In genomic region chr21:35138665-35139381, GRCh38 we compare ENCODE assay signal across 8 cellular contexts.
DNase-seq lines count a peak whose midpoint lies in the region; ATAC-seq and TF ChIP-seq lines count a peak whose summit lies in the region.

No MANE protein-coding gene starts in this region.

- ATAC-seq in Panc1 (peak; percentile 76; the same call in 1 of the 2 replicates), GM19023 (IDR thresholded peaks at IDR 0.05; ENCODE audit: unreplicated experiment) (no peak), GM21381 (IDR thresholded peaks at IDR 0.05; ENCODE audit: unreplicated experiment) (no peak)

- peak overlapping the region; percentile 57 for H3K27ac Mint-ChIP-seq in Caco-2 (ENCODE audit: unreplicated experiment)

- DNase-seq in Caco-2 (peak; percentile 12 to 59), Panc1 (ENCODE audit: low read depth, low spot score) (no peak), renal cortical epithelial cell (ENCODE audit: low read depth) (peak; percentile 90), mucosa of gallbladder (ENCODE audit: low spot score) (no peak), cerebellum (ENCODE audit: low spot score) (no peak)
- peak; percentile 76 for DNase-seq in activated naive CD4-positive, alpha-beta T cell treated with anti-CD3 and anti-CD28 coated beads, Interleukin-2, amount 50 U/mL, for 16 hours

- no peaks in the 10 kb centered on the region for H3K36me3 ChIP-seq in Caco-2 (ENCODE audit: control insufficient read depth, insufficient read depth, low read length)
- no peaks in the 10 kb centered on the region for H3K36me3 ChIP-seq in Panc1 (ENCODE audit: control insufficient read depth, insufficient read depth, low read length)

- H3K4me1 ChIP-seq in Caco-2, result peaks cover 36% of the 10 kb centered on the region
- peaks cover 7% of the 10 kb centered on the region; the same call in 1 of the 2 replicates for H3K4me1 ChIP-seq in Panc1 (ENCODE audit: control insufficient read depth, insufficient read depth, low read length)

- POLR2A ChIA-PET in Caco-2 (lab: Charles Lee) (no interaction called here), Panc1 (lab: Charles Lee) (interaction anchor here (0.5 kb wide), 1 partner anchor 60 kb away, joined by 4 read pairs; no protein-coding TSS in a partner anchor)

- intact Hi-C loops in Caco-2 (cut with micrococcal nuclease; ENCODE audit: unreplicated experiment) (loop anchor here (5.0 kb wide), 1 partner anchor 87 kb away; no protein-coding TSS in a partner anchor), Panc1 (cut with micrococcal nuclease; ENCODE audit: unreplicated experiment) (no loop called here)

- no peak overlapping the region for H3K4me3 Mint-ChIP-seq in Caco-2 (ENCODE audit: unreplicated experiment)

- H3K9me3 ChIP-seq in Caco-2 (no peaks in the 10 kb centered on the region), Panc1 (ENCODE audit: control insufficient read depth, insufficient read depth, low read depth, low read length) (no peaks in the 10 kb centered on the region)

- TF ChIP-seq CTCF in Caco-2 (IDR thresholded peaks at IDR 0.05; ENCODE audit: insufficient read depth in 1 of 2, low read depth in 1 of 2, low read length in 1 of 2, severe bottlenecking in 1 of 2, unreplicated experiment in 1 of 2), result no peak
- no peak for TF ChIP-seq CTCF in Panc1 (IDR thresholded peaks at IDR 0.05)

- no peaks in the 10 kb centered on the region for H3K36me3 Mint-ChIP-seq in Caco-2 (ENCODE audit: insufficient read depth, unreplicated experiment)

- no peak overlapping the region for H3K4me3 ChIP-seq in Caco-2 (ENCODE audit: low read depth, low read length)
- no peak overlapping the region for H3K4me3 ChIP-seq in Panc1 (ENCODE audit: low read depth in 2 of 2, low read length in 2 of 2)

- peaks cover 29% of the 10 kb centered on the region for H3K4me1 Mint-ChIP-seq in Caco-2 (ENCODE audit: low read depth, unreplicated experiment)

- H3K27me3 ChIP-seq in Caco-2 (replicated peaks; ENCODE audit: control insufficient read depth, insufficient read depth, low read length) (no peaks in the 10 kb centered on the region), Panc1 (ENCODE audit: control insufficient read depth, insufficient read depth, low read length) (no peaks in the 10 kb centered on the region)

- CTCF ChIA-PET in Caco-2 (lab: Charles Lee) (no interaction called here), Panc1 (lab: Charles Lee) (interaction anchor here (0.6 kb wide), 1 partner anchor 36 kb away, joined by 4 read pairs; no protein-coding TSS in a partner anchor)

- H3K9me3 Mint-ChIP-seq in Caco-2 (ENCODE audit: unreplicated experiment), result peaks cover 9% of the 10 kb centered on the region

- no peaks in the 10 kb centered on the region for H3K27me3 Mint-ChIP-seq in Caco-2 (ENCODE audit: insufficient read depth, unreplicated experiment)

- BruUV-seq in Caco-2 (replicated peaks; lab: Mats Ljungman, UMichigan) (no TSS peak), Panc1 (replicated peaks; lab: Mats Ljungman, UMichigan) (no TSS peak)

- in situ Hi-C loops in Panc1 (cut with HindIII; ENCODE audit: low pct_unique_long_range_greater_than_20kb, low sequenced_read_pairs), result no loop called here

- H3K27ac ChIP-seq in Panc1 (ENCODE audit: low read length), result no peak overlapping the region

Comparison
In these comparisons a context has a peak if more than half of its experiments do, and no peak if none do; other contexts are left out.
1. DNase-seq: peak in Caco-2 (2 of 2), activated naive CD4-positive, alpha-beta T cell treated with anti-CD3 and anti-CD28 coated beads, Interleukin-2, amount 50 U/mL, for 16 hours (single experiment) and renal cortical epithelial cell (single experiment); none in Panc1 (single experiment), mucosa of gallbladder (single experiment) and cerebellum (single experiment).